Comparison of ENCODE assay signal across 8 cellular contexts in the genomic region with DNA sequence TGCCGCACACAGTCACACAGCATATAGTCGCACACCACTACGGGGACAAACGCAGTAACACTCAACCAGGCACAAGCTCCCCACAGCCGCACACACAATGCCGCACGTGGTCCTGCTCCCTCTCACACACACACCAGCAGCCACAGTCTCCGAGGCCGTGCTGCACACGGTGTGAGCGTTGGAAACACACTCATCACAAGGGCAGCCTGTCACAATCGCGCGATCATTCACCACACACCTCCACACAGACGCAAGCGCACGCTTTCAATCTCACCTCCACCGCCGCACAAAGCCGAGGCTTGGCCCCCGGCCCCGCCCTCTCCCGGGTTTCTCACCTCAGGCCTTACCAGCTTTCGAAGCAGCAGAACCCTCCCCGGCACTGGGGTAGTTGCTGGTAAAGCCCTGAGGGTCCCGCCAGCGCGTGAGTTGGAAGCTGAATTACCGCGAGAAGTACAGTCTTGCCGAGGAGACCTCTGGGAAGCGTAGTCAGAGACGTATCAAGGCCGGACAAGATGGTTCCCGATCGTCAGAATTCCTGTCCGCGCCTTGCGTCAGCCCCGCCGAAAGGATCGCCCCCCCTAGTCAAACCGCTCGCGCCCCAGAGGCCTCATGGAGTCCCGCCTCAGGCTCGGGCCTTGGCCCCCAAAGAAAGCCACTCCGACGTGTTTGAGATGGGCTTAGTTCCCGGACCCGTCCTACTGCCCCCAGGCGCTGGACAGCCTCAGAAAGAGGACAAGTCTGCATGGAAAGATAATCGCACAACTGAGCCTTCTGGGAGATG. TPM values are rescaled to one million over a fixed set of nuclear protein-coding genes. Genes with fewer than 3 reads are reported as not detected.
A peak's percentile ranks its signal among the peaks of the same experiment; 100 is the strongest.
DNase-seq lines count a peak whose midpoint lies in the region; ATAC-seq and TF ChIP-seq lines count a peak whose summit lies in the region.

A gene (minus strand): TSS at position 423 of the 781 bp plus-strand sequence. CDS start 13,004 bp downstream, outside the sequence.

- peaks cover 18% of the 10 kb centered on the region for H3K9me3 Mint-ChIP-seq in activated CD4-positive, alpha-beta T cell treated with anti-CD3 and anti-CD28 coated beads for 36 hours (ENCODE audit: low read depth)

- peak within 1 kb of the TSS; percentile 96 for H3K4me3 ChIP-seq in choroid plexus epithelial cell (ENCODE audit: low read depth, low read length)
- H3K4me3 ChIP-seq in kidney epithelial cell (ENCODE audit: low read depth, low read length), result peak within 1 kb of the TSS; percentile 72

- POLR2A ChIA-PET in activated CD4-positive, alpha-beta T cell treated with anti-CD3 and anti-CD28 coated beads for 36 hours (lab: Charles Lee), result interaction anchor here (0.6 to 2.0 kb wide), 8 partner anchors 32 to 462 kb away, joined by 3 to 17 read pairs (median 4); a partner anchor contains a TSS

- H3K4me1 Mint-ChIP-seq in activated CD4-positive, alpha-beta T cell treated with anti-CD3 and anti-CD28 coated beads for 36 hours, result peaks cover 24% of the 10 kb centered on the region

- H3K27me3 ChIP-seq in kidney epithelial cell (ENCODE audit: control insufficient read depth, insufficient read depth, low read length), result no peaks in the 10 kb centered on the region

- TF ChIP-seq CTCF in choroid plexus epithelial cell (conservative IDR thresholded peaks at IDR 0.05; ENCODE audit: low read depth, low read length) (peak; percentile 44), kidney epithelial cell (IDR thresholded peaks at IDR 0.05; ENCODE audit: insufficient read depth, low read length, poor library complexity, severe bottlenecking) (no peak)

- peak; percentile 95 for DNase-seq in AG20443 (ENCODE audit: low spot score)
- DNase-seq in NCI-H460 (ENCODE audit: extremely low read depth, low read depth), result peak; percentile 93
- DNase-seq in activated CD4-positive, alpha-beta T cell treated with anti-CD3 and anti-CD28 coated beads for 36 hours, result peak; percentile 97
- DNase-seq in choroid plexus epithelial cell (ENCODE audit: low read depth), result peak; percentile 98
- peak; percentile 96 for DNase-seq in kidney epithelial cell (ENCODE audit: low read depth)
- peak; percentile 95 for DNase-seq in stimulated activated CD4-positive, alpha-beta T cell treated with anti-CD3 and anti-CD28 coated beads, Interleukin-15, amount 100 ng/mL, for 24 hours

- H3K27me3 Mint-ChIP-seq in activated CD4-positive, alpha-beta T cell treated with anti-CD3 and anti-CD28 coated beads for 36 hours, result no peaks in the 10 kb centered on the region

- H3K4me3 Mint-ChIP-seq in activated CD4-positive, alpha-beta T cell treated with anti-CD3 and anti-CD28 coated beads for 36 hours, result peak within 1 kb of the TSS; percentile 86

- H3K27ac Mint-ChIP-seq in activated CD4-positive, alpha-beta T cell treated with anti-CD3 and anti-CD28 coated beads for 36 hours, result peak within 1 kb of the TSS; percentile 98

- intact Hi-C loops in activated CD4-positive, alpha-beta T cell treated with anti-CD3 and anti-CD28 coated beads for 36 hours (cut with DNase I, micrococcal nuclease), result loop anchor here (1.0 to 10.0 kb wide), 22 partner anchors 39 to 1290 kb away; a partner anchor contains a TSS

- peaks cover 24% of the 10 kb centered on the region for H3K36me3 Mint-ChIP-seq in activated CD4-positive, alpha-beta T cell treated with anti-CD3 and anti-CD28 coated beads for 36 hours (ENCODE audit: low read depth)

- CTCF ChIA-PET in activated CD4-positive, alpha-beta T cell treated with anti-CD3 and anti-CD28 coated beads for 36 hours (lab: Charles Lee), result interaction anchor here (1.0 to 1.3 kb wide), 2 partner anchors 17 to 275 kb away, joined by 3 to 4 read pairs; a partner anchor contains a TSS

- peak; percentile 78 for ATAC-seq in GM19043 (IDR thresholded peaks at IDR 0.05; ENCODE audit: low read depth, unreplicated experiment)
- peak; percentile 90 for ATAC-seq in HG03354 (IDR thresholded peaks at IDR 0.05; ENCODE audit: poor library complexity, severe bottlenecking, unreplicated experiment)
- peak; percentile 93 for ATAC-seq in activated CD4-positive, alpha-beta T cell treated with anti-CD3 and anti-CD28 coated beads for 36 hours

- H3K36me3 ChIP-seq in kidney epithelial cell (ENCODE audit: control insufficient read depth, insufficient read depth, low read length), result no peaks in the 10 kb centered on the region

RNA-seq across cellular contexts. Expression of the gene that starts here (rescaled TPM):
- 8.6 and 16.5 TPM in 2 replicates for total RNA-seq in NCI-H460 (2014; rRNA removed; shearing (Covaris generic))
- 11.1 and 19.8 TPM in 2 replicates for polyA plus RNA-seq in NCI-H460 (2014; cell fraction: nucleus; rRNA removed)
- total RNA-seq in activated CD4-positive, alpha-beta T cell treated with anti-CD3 and anti-CD28 coated beads for 36 hours, result 1 to 10 TPM; 4.7 to 5.9 TPM
- 4.8 and 9.9 TPM in 2 replicates for total RNA-seq in kidney epithelial cell

Comparison
In these comparisons a context has a peak if more than half of its experiments do, and no peak if none do; other contexts are left out.
1. Peak in every context shown above with its lines: DNase-seq, ATAC-seq and H3K4me3 ChIP-seq.